8 cellular contexts compared by ENCODE assay signal in the genomic region with DNA sequence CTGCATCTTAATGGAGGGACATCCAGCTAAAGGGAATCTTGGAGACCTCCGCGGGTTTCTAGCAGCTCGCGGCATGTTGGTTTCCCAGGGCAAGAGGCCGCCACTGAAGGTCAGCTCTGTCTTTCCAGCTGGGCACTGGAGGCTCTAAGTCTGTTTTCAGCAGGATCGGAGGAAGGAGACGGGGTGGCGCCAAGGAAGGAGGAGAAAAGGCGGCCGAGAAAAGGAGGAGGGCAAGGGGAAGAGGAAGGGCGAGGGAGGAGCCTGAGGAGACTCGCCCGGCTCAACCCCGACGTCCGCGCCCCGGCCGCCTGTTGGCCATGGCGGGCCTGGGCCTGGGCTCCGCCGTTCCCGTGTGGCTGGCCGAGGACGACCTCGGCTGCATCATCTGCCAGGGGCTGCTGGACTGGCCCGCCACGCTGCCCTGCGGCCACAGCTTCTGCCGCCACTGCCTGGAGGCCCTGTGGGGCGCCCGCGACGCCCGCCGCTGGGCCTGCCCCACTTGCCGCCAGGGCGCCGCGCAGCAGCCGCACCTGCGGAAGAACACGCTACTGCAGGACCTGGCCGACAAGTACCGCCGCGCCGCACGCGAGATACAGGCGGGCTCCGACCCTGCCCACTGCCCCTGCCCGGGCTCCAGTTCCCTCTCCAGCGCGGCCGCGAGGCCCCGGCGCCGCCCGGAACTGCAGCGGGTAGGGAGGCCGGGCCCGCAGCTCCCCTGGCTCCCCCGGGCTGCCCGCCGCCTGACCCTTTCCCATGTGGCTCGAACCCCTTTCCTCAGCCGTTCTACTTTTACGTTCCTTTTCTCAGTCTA. TPM values are rescaled to one million over a fixed set of nuclear protein-coding genes. Genes with fewer than 3 reads are reported as not detected.
DNase-seq lines count a peak whose midpoint lies in the region; ATAC-seq and TF ChIP-seq lines count a peak whose summit lies in the region.

A gene with protein sequence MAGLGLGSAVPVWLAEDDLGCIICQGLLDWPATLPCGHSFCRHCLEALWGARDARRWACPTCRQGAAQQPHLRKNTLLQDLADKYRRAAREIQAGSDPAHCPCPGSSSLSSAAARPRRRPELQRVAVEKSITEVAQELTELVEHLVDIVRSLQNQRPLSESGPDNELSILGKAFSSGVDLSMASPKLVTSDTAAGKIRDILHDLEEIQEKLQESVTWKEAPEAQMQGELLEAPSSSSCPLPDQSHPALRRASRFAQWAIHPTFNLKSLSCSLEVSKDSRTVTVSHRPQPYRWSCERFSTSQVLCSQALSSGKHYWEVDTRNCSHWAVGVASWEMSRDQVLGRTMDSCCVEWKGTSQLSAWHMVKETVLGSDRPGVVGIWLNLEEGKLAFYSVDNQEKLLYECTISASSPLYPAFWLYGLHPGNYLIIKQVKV (plus strand): TSS at position 283 of the 811 bp plus-strand sequence. CDS start 35 bp downstream, at position 318.

- H3K4me1 Mint-ChIP-seq in nephron = peaks cover 14% of the 10 kb centered on the region

- ATAC-seq in GM19023 (IDR thresholded peaks at IDR 0.05; ENCODE audit: unreplicated experiment) (peak; percentile 76), HG03439 (IDR thresholded peaks at IDR 0.05; ENCODE audit: unreplicated experiment) (peak; percentile 58)

- peaks cover 12% of the 10 kb centered on the region for H3K9me3 Mint-ChIP-seq in nephron

- peak; percentile 13 to 53 for DNase-seq in AML-193 (lab: John Stamatoyannopoulos, UW)
- peak; percentile 85 for DNase-seq in activated effector memory CD4-positive, alpha-beta T cell treated with anti-CD3 and anti-CD28 coated beads, Interleukin-2, amount 50 U/mL, for 16 hours
- peak; percentile 87 for DNase-seq in fibroblast of the aortic adventitia (ENCODE audit: low read depth)
- peak; percentile 84 for DNase-seq in stromal cell of bone marrow (ENCODE audit: low read depth)

- peaks cover 27% of the 10 kb centered on the region for H3K36me3 Mint-ChIP-seq in nephron (ENCODE audit: low read depth)

- H3K27me3 Mint-ChIP-seq in nephron (ENCODE audit: low read depth) = peaks cover 5% of the 10 kb centered on the region

- H3K27ac Mint-ChIP-seq in nephron = peak within 1 kb of the TSS; percentile 98 to 99 (median 99)

- H3K4me3 Mint-ChIP-seq in nephron = peak within 1 kb of the TSS; percentile 95 to 97 (median 96)

- TF ChIP-seq CTCF in fibroblast of the aortic adventitia (IDR thresholded peaks at IDR 0.05; ENCODE audit: insufficient read depth, low read length) (peak; percentile 23), nephron (IDR thresholded peaks at IDR 0.05; ENCODE audit: unreplicated experiment in 3 of 3) (peak; percentile 35 to 51 (median 49))

- H3K4me3 ChIP-seq in fibroblast of the aortic adventitia (ENCODE audit: low read depth, low read length) = peak within 1 kb of the TSS; percentile 74

TF ChIP-seq in PFSK-1, 5 proteins besides CTCF, POLR2A, EP300 and RAD21:
- TF ChIP-seq SIN3A (IDR thresholded peaks at IDR 0.05; ENCODE audit: borderline replicate concordance, insufficient read depth, low read length) = 0 out of 2 replicates have a peak, but pooled peaks have one; percentile 19
- peak; percentile 94 for TF ChIP-seq TAF1 (IDR thresholded peaks at IDR 0.05; ENCODE audit: borderline replicate concordance, insufficient read depth, low read length)
- TF ChIP-seq FOXP2 (optimal IDR thresholded peaks at IDR 0.05; ENCODE audit: borderline replicate concordance, extremely low read depth, extremely low read length, insufficient read depth) = no peak
- peak; percentile 97 for TF ChIP-seq POLR2AphosphoS5 (IDR thresholded peaks at IDR 0.05; ENCODE audit: low read depth, low read length)
- TF ChIP-seq, protein P1, sequence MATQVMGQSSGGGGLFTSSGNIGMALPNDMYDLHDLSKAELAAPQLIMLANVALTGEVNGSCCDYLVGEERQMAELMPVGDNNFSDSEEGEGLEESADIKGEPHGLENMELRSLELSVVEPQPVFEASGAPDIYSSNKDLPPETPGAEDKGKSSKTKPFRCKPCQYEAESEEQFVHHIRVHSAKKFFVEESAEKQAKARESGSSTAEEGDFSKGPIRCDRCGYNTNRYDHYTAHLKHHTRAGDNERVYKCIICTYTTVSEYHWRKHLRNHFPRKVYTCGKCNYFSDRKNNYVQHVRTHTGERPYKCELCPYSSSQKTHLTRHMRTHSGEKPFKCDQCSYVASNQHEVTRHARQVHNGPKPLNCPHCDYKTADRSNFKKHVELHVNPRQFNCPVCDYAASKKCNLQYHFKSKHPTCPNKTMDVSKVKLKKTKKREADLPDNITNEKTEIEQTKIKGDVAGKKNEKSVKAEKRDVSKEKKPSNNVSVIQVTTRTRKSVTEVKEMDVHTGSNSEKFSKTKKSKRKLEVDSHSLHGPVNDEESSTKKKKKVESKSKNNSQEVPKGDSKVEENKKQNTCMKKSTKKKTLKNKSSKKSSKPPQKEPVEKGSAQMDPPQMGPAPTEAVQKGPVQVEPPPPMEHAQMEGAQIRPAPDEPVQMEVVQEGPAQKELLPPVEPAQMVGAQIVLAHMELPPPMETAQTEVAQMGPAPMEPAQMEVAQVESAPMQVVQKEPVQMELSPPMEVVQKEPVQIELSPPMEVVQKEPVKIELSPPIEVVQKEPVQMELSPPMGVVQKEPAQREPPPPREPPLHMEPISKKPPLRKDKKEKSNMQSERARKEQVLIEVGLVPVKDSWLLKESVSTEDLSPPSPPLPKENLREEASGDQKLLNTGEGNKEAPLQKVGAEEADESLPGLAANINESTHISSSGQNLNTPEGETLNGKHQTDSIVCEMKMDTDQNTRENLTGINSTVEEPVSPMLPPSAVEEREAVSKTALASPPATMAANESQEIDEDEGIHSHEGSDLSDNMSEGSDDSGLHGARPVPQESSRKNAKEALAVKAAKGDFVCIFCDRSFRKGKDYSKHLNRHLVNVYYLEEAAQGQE (IDR thresholded peaks at IDR 0.05; ENCODE audit: insufficient read depth in 1 of 2, low read depth in 2 of 2, low read length in 2 of 2) = peak; percentile 14 to 60; a peak in 1 of 4 replicates

RNA-seq across cellular contexts. Expression of the gene that starts here (rescaled TPM):
- 15.9 TPM for polyA plus RNA-seq in PFSK-1 (2012; ENCODE audit: insufficient read length, low read depth)
- 10.1 and 10.7 TPM in 2 replicates for total RNA-seq in fibroblast of the aortic adventitia (ENCODE audit: low replicate concordance)

Comparison
In these comparisons a context has a peak if more than half of its experiments do, and no peak if none do; other contexts are left out.
1. Peak in every context shown above with its lines: DNase-seq, ATAC-seq and H3K4me3 ChIP-seq.
2. DNase-seq: peak in every context shown above with its lines; median percentile 87 in fibroblast of the aortic adventitia; 85 in activated effector memory CD4-positive, alpha-beta T cell treated with anti-CD3 and anti-CD28 coated beads, Interleukin-2, amount 50 U/mL, for 16 hours; 84 in stromal cell of bone marrow; 33 in AML-193.